Comparison of ENCODE assay signal across 22 cellular contexts in genomic region chr2:128591022-128591840, GRCh38.
DNase-seq lines count a peak whose midpoint lies in the region; ATAC-seq and TF ChIP-seq lines count a peak whose summit lies in the region.
"Had no signal": no experiment of that assay in that cellular context is flagged by ENCODE, and none has a peak within 500 bp of the region (broad histone marks: within the 10 kb centered on the region; RNA-seq: fewer than 3 reads in every experiment).

No MANE protein-coding gene starts in this region.

- DNase-seq in right atrium auricular region (ENCODE audit: low spot score) (peak; percentile 42), heart right ventricle (no peak), left lung (no peak), osteoblast (ENCODE audit: insufficient read length, low spot score, missing footprints) (peak; percentile 42), HK-2 (ENCODE audit: unreplicated experiment) (no peak)
- DNase-seq in stimulated activated CD4-positive, alpha-beta T cell treated with anti-CD3 and anti-CD28 coated beads, Interleukin-4, amount 100 ng/mL, for 24 hours = no peak
- DNase-seq: Calu3; CD8-positive, alpha-beta T cell; EL; GM23248; KG1; NCI-H1417; NCI-H187; NCI-H2227 treated with DMSO at 0.1 percent for 48 hours; NCI-H510A treated with DMSO at 0.1 percent for 48 hours; NCI-H774; PC-9 had no signal

- no peak for TF ChIP-seq CTCF in right atrium auricular region (IDR thresholded peaks at IDR 0.05)
- no peak for TF ChIP-seq CTCF in heart right ventricle (IDR thresholded peaks at IDR 0.05)
- TF ChIP-seq CTCF in left lung (IDR thresholded peaks at IDR 0.05) = no peak
- TF ChIP-seq CTCF in osteoblast (IDR thresholded peaks at IDR 0.05; ENCODE audit: extremely low read depth, low read depth, low read length) = no peak

- WGBS in heart right ventricle, 2 donors = 77 to 84% methylated on average over 8 of the region's 8 CpGs

- H3K9me3 ChIP-seq in right atrium auricular region (no peaks in the 10 kb centered on the region), heart right ventricle (no peaks in the 10 kb centered on the region), left lung (no peaks in the 10 kb centered on the region), osteoblast (ENCODE audit: low read depth, low read length) (no peaks in the 10 kb centered on the region)
- H3K9me3 ChIP-seq: A549 had no signal

- H3K27me3 ChIP-seq in right atrium auricular region (no peaks in the 10 kb centered on the region), heart right ventricle (peaks cover 0 to 3% (median 0%) of the 10 kb centered on the region in 7 donors), left lung (no peaks in the 10 kb centered on the region), osteoblast (ENCODE audit: insufficient read depth, low read length) (peaks cover 7% of the 10 kb centered on the region)

- H3K27ac ChIP-seq in right atrium auricular region (no peak overlapping the region), heart right ventricle (no peak overlapping the region), left lung (no peak overlapping the region), osteoblast (ENCODE audit: low read depth, low read length) (no peak overlapping the region)
- H3K27ac ChIP-seq: A549, GM23248, PC-9, RWPE1 had no signal

- no peak overlapping the region for H2AFZ ChIP-seq in osteoblast (ENCODE audit: low read length)
- H2AFZ ChIP-seq: GM23248, PC-9 had no signal

- ATAC-seq in heart right ventricle (no peak), left lung (peak; percentile 12), GM19023 (IDR thresholded peaks at IDR 0.05; ENCODE audit: unreplicated experiment) (no peak)
- ATAC-seq: A549; CD8-positive, alpha-beta T cell; GM12878; HCT116 had no signal

- H3K4me1 ChIP-seq in right atrium auricular region = peaks cover 0 to 19% of the 10 kb centered on the region in 2 donors
- H3K4me1 ChIP-seq in heart right ventricle = peaks cover 0 to 30% (median 14%) of the 10 kb centered on the region in 9 donors
- no peaks in the 10 kb centered on the region for H3K4me1 ChIP-seq in left lung
- H3K4me1 ChIP-seq in osteoblast (ENCODE audit: insufficient read depth, low read length) = peaks cover 2% of the 10 kb centered on the region
- H3K4me1 ChIP-seq: A549 had no signal

- intact Hi-C loops in heart right ventricle (cut with DNase I) (no loop called here), left lung (cut with DNase I) (no loop called here)

- no peak overlapping the region for H3K4me2 ChIP-seq in osteoblast (ENCODE audit: insufficient read depth, low read length)
- H3K4me2 ChIP-seq: A549, PC-9 had no signal

- H4K20me1 ChIP-seq in osteoblast (ENCODE audit: insufficient read depth, low read length) = no peaks in the 10 kb centered on the region

- no peaks in the 10 kb centered on the region for H3K79me2 ChIP-seq in osteoblast (ENCODE audit: insufficient read depth, low read length)

- no peak overlapping the region for H3K4me3 ChIP-seq in right atrium auricular region
- no peak overlapping the region for H3K4me3 ChIP-seq in heart right ventricle
- H3K4me3 ChIP-seq in left lung = no peak overlapping the region
- no peak overlapping the region for H3K4me3 ChIP-seq in osteoblast (ENCODE audit: insufficient read depth, low read length)
- H3K4me3 ChIP-seq: A549, GM12878, GM23248, PC-9 had no signal

- H3K36me3 ChIP-seq in right atrium auricular region = no peaks in the 10 kb centered on the region
- no peaks in the 10 kb centered on the region for H3K36me3 ChIP-seq in heart right ventricle
- no peaks in the 10 kb centered on the region for H3K36me3 ChIP-seq in left lung
- no peaks in the 10 kb centered on the region for H3K36me3 ChIP-seq in osteoblast (ENCODE audit: insufficient read depth, low read length)

Comparison
In these comparisons a context has a peak if more than half of its experiments do, and no peak if none do; other contexts are left out.
1. DNase-seq: peak in right atrium auricular region (single experiment) and osteoblast (single experiment); none in heart right ventricle (0 of 2), left lung (0 of 2), HK-2 (single experiment) and stimulated activated CD4-positive, alpha-beta T cell treated with anti-CD3 and anti-CD28 coated beads, Interleukin-4, amount 100 ng/mL, for 24 hours (single experiment).